20 cellular contexts compared by ENCODE assay signal in genomic region chr3:190108789-190109188, GRCh38. TPM values are rescaled to one million over a fixed set of nuclear protein-coding genes. Genes with fewer than 3 reads are reported as not detected.
DNase-seq lines count a peak whose midpoint lies in the region; ATAC-seq and TF ChIP-seq lines count a peak whose summit lies in the region.
"Had no signal": no experiment of that assay in that cellular context is flagged by ENCODE, and none has a peak within 500 bp of the region (broad histone marks: within the 10 kb centered on the region; RNA-seq: fewer than 3 reads in every experiment).

No MANE protein-coding gene starts in this region.

- H3K27me3 Mint-ChIP-seq in nephron (ENCODE audit: low read depth) = no peaks in the 10 kb centered on the region
- H3K27me3 Mint-ChIP-seq: IgD-negative memory B cell had no signal

- H3K4me3 Mint-ChIP-seq in nephron = peak overlapping the region in 1 of 3 experiments; percentile 5
- H3K4me3 Mint-ChIP-seq: activated CD4-positive, alpha-beta T cell treated with anti-CD3 and anti-CD28 coated beads for 36 hours; IgD-negative memory B cell; naive B cell had no signal

- no TSS peak for BruUV-seq in PC-3 (replicated peaks; lab: Mats Ljungman, UMichigan)

- no peaks in the 10 kb centered on the region for H3K9me2 ChIP-seq in PC-3 (replicated peaks; ENCODE audit: low read length)

- TF ChIP-seq CTCF in AG10803 (conservative IDR thresholded peaks at IDR 0.05; ENCODE audit: low read length) (no peak), PC-3 (conservative IDR thresholded peaks at IDR 0.05; ENCODE audit: low read depth, low read length) (no peak), nephron (IDR thresholded peaks at IDR 0.05; ENCODE audit: unreplicated experiment in 3 of 3) (no peak), mucosa of descending colon (IDR thresholded peaks at IDR 0.05) (no peak)

- CTCF ChIA-PET in PC-3 (lab: Charles Lee) = no interaction called here

- peak overlapping the region; percentile 40; the same call in 1 of the 2 replicates for H2AFZ ChIP-seq in PC-3 (ENCODE audit: low read length)

- no peaks in the 10 kb centered on the region for H3K27me3 ChIP-seq in PC-3 (ENCODE audit: low read length)
- H3K27me3 ChIP-seq: dorsolateral prefrontal cortex had no signal

- no peak overlapping the region for H3K4me2 ChIP-seq in PC-3 (ENCODE audit: low read length)

- H3K9me3 ChIP-seq in PC-3 (ENCODE audit: low read length) (no peaks in the 10 kb centered on the region), mucosa of descending colon (no peaks in the 10 kb centered on the region)

- H3K4me1 ChIP-seq in PC-3 (ENCODE audit: insufficient read depth, low read length) (no peaks in the 10 kb centered on the region), mucosa of descending colon (ENCODE audit: low read depth) (no peaks in the 10 kb centered on the region)

- H3K27ac ChIP-seq in PC-3 (ENCODE audit: low read length) = no peak overlapping the region
- H3K27ac ChIP-seq: dorsolateral prefrontal cortex had no signal

- H3K4me1 Mint-ChIP-seq in nephron = peaks cover 40% of the 10 kb centered on the region
- H3K4me1 Mint-ChIP-seq: activated CD4-positive, alpha-beta T cell treated with anti-CD3 and anti-CD28 coated beads for 36 hours; IgD-negative memory B cell; naive B cell had no signal

- H3K27ac Mint-ChIP-seq in nephron = peak overlapping the region; percentile 57 to 66 (median 64)
- H3K27ac Mint-ChIP-seq: activated CD4-positive, alpha-beta T cell treated with anti-CD3 and anti-CD28 coated beads for 36 hours; IgD-negative memory B cell; naive B cell had no signal

- peaks cover 40% of the 10 kb centered on the region for H3K36me3 Mint-ChIP-seq in nephron (ENCODE audit: low read depth)
- H3K36me3 Mint-ChIP-seq: IgD-negative memory B cell, naive B cell had no signal

- no peak overlapping the region for H3K4me3 ChIP-seq in AG10803 (ENCODE audit: low read length)
- no peak overlapping the region for H3K4me3 ChIP-seq in PC-3 (ENCODE audit: low read length)
- H3K4me3 ChIP-seq in mucosa of descending colon = no peak overlapping the region
- H3K4me3 ChIP-seq: dorsolateral prefrontal cortex had no signal

- H3K9ac ChIP-seq in PC-3 (ENCODE audit: low read length) = no peak overlapping the region

- H4K20me1 ChIP-seq in PC-3 (ENCODE audit: low read length) = no peaks in the 10 kb centered on the region

- H3F3A ChIP-seq in PC-3 (ENCODE audit: low read length, unreplicated experiment) = no peaks in the 10 kb centered on the region

- peak; percentile 45 for DNase-seq in AG10803 (ENCODE audit: low read depth)
- DNase-seq in PC-3 = no peak
- DNase-seq in dermis blood vessel endothelial cell = peak; percentile 64
- no peak for DNase-seq in NCI-H1417 (lab: John Stamatoyannopoulos, UW)
- no peak for DNase-seq in mucosa of descending colon
- DNase-seq in central memory CD4-positive, alpha-beta T cell = no peak
- no peak for DNase-seq in HCEC 1CT
- DNase-seq: activated CD4-positive, alpha-beta T cell treated with anti-CD3 and anti-CD28 coated beads for 36 hours; activated gamma-delta T cell; aorta; Calu3; dorsolateral prefrontal cortex; GF-D8; naive B cell; NCI-H2081 treated with DMSO at 0.1 percent for 48 hours; NCI-H524 treated with DMSO at 0.1 percent for 48 hours; T-helper 9 cell had no signal

- ATAC-seq in PC-3 = no peak
- no peak for ATAC-seq in mucosa of descending colon
- ATAC-seq: activated CD4-positive, alpha-beta T cell treated with anti-CD3 and anti-CD28 coated beads for 36 hours had no signal

- intact Hi-C loops in PC-3 (cut with micrococcal nuclease) = no loop called here
- intact Hi-C loops in mucosa of descending colon (cut with DNase I, micrococcal nuclease) = no loop called here

- POLR2A ChIA-PET in PC-3 (lab: Charles Lee; ENCODE audit: unreplicated experiment) = interaction anchor here (0.6 to 0.7 kb wide), 2 partner anchors 57 to 236 kb away, joined by 3 to 13 read pairs; no protein-coding TSS in a partner anchor

- H3K36me3 ChIP-seq in PC-3 (ENCODE audit: low read depth, low read length) (no peaks in the 10 kb centered on the region), mucosa of descending colon (ENCODE audit: low read depth) (no peaks in the 10 kb centered on the region)

- no peaks in the 10 kb centered on the region for H3K79me2 ChIP-seq in PC-3 (ENCODE audit: low read length)

- H3K9me3 Mint-ChIP-seq in nephron = no peaks in the 10 kb centered on the region

RNA-seq across cellular contexts. Expression of gene P3H2, which starts 11.9 kb away (rescaled TPM):
- total RNA-seq in PC-3 (2014; rRNA removed) (4.5 and 11.4 TPM in 2 replicates), dermis blood vessel endothelial cell (13.1 and 18.5 TPM in 2 replicates), mucosa of descending colon (10 to 100 TPM; 16.1 to 51.1 (median 44.1) TPM)
- total RNA-seq: activated CD4-positive, alpha-beta T cell treated with anti-CD3 and anti-CD28 coated beads for 36 hours; OCI-LY7 had no signal

Comparison
In these comparisons a context has a peak if more than half of its experiments do, and no peak if none do; other contexts are left out.
1. DNase-seq: peak in AG10803 (single experiment) and dermis blood vessel endothelial cell (single experiment); none in PC-3 (single experiment), NCI-H1417 (0 of 3), mucosa of descending colon (0 of 3), central memory CD4-positive, alpha-beta T cell (single experiment) and HCEC 1CT (single experiment).